In the genomic region with DNA sequence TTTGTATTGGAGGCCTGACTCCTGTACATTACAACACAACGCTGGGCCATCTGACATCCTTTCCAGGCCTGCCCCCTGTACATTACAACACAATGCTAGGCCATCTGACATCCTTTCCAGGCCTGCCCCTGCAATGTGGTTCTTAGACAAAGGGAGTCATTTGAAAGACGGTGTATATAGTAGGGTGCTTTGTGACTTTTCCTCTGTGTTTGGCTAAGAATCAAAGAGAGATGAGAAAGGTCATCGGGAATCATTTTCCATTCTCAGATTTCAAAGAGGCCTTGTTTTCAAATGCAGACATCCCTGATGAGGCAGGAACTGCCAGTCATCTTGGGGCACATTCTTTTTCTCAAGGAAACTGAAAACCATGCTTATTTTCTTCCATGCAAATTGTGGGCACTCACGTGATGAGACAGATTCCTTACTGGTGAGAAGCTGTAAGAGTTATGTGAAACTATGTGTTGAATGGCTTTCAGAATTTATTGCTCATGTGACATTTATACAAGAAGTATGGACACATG, we compare ENCODE assay signal across 1 cellular context.
TF ChIP-seq lines count a peak whose summit lies in the region.

No MANE protein-coding gene starts in this region.

TF ChIP-seq in HCT116, 20 proteins besides CTCF, POLR2A, EP300 and RAD21 (continued from another document):
- TF ChIP-seq SRF (IDR thresholded peaks at IDR 0.05; ENCODE audit: low read depth) = no peak
- TF ChIP-seq ZBTB33 (IDR thresholded peaks at IDR 0.05; ENCODE audit: extremely low read depth, insufficient replicate concordance, low read length) = no peak
- no peak for TF ChIP-seq EZH2 (IDR thresholded peaks at IDR 0.05)
- no peak for TF ChIP-seq JUND (IDR thresholded peaks at IDR 0.05)
- no peak for TF ChIP-seq YY1 (IDR thresholded peaks at IDR 0.05; ENCODE audit: extremely low read depth, insufficient replicate concordance, low read depth, low read length)
